In the genomic region with DNA sequence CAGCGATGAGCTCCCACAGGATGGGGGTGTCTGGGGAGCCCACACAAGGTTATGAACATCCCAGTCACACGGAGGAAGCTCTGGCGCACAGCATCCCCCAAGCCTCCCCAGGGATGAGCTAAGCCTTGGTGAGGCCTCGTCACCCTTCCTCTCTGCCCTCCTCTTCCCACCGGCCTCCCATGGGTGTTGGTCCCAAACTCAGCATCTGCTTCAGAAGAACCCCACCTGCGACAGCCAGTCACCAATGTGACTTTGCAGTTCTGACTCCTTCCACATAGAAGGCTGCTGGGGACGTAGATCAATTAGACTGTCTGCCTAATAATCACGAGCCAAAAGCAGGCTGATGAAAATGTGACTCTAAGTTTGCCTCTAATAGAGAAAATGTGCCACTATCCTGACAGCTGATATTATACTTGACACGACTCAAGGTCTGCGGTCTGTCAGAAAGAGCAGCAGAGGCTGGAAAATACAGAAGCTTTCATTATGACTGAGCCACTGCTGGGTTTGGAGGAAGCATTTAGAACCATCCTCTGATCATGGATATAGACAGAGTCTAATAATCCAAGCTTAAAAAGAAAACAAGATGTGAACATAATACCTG, we compare ENCODE assay signal across 2 cellular contexts.
TF ChIP-seq lines count a peak whose summit lies in the region.

No MANE protein-coding gene starts in this region.

TF ChIP-seq in neural cell, 6 proteins besides CTCF, POLR2A, EP300 and RAD21 (continued from another document):
- TF ChIP-seq, protein P1, sequence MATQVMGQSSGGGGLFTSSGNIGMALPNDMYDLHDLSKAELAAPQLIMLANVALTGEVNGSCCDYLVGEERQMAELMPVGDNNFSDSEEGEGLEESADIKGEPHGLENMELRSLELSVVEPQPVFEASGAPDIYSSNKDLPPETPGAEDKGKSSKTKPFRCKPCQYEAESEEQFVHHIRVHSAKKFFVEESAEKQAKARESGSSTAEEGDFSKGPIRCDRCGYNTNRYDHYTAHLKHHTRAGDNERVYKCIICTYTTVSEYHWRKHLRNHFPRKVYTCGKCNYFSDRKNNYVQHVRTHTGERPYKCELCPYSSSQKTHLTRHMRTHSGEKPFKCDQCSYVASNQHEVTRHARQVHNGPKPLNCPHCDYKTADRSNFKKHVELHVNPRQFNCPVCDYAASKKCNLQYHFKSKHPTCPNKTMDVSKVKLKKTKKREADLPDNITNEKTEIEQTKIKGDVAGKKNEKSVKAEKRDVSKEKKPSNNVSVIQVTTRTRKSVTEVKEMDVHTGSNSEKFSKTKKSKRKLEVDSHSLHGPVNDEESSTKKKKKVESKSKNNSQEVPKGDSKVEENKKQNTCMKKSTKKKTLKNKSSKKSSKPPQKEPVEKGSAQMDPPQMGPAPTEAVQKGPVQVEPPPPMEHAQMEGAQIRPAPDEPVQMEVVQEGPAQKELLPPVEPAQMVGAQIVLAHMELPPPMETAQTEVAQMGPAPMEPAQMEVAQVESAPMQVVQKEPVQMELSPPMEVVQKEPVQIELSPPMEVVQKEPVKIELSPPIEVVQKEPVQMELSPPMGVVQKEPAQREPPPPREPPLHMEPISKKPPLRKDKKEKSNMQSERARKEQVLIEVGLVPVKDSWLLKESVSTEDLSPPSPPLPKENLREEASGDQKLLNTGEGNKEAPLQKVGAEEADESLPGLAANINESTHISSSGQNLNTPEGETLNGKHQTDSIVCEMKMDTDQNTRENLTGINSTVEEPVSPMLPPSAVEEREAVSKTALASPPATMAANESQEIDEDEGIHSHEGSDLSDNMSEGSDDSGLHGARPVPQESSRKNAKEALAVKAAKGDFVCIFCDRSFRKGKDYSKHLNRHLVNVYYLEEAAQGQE (IDR thresholded peaks at IDR 0.05; ENCODE audit: borderline replicate concordance) = peak; percentile 67

TF ChIP-seq in GM23338, 12 proteins besides CTCF, POLR2A, EP300 and RAD21:
- TF ChIP-seq, protein P2, sequence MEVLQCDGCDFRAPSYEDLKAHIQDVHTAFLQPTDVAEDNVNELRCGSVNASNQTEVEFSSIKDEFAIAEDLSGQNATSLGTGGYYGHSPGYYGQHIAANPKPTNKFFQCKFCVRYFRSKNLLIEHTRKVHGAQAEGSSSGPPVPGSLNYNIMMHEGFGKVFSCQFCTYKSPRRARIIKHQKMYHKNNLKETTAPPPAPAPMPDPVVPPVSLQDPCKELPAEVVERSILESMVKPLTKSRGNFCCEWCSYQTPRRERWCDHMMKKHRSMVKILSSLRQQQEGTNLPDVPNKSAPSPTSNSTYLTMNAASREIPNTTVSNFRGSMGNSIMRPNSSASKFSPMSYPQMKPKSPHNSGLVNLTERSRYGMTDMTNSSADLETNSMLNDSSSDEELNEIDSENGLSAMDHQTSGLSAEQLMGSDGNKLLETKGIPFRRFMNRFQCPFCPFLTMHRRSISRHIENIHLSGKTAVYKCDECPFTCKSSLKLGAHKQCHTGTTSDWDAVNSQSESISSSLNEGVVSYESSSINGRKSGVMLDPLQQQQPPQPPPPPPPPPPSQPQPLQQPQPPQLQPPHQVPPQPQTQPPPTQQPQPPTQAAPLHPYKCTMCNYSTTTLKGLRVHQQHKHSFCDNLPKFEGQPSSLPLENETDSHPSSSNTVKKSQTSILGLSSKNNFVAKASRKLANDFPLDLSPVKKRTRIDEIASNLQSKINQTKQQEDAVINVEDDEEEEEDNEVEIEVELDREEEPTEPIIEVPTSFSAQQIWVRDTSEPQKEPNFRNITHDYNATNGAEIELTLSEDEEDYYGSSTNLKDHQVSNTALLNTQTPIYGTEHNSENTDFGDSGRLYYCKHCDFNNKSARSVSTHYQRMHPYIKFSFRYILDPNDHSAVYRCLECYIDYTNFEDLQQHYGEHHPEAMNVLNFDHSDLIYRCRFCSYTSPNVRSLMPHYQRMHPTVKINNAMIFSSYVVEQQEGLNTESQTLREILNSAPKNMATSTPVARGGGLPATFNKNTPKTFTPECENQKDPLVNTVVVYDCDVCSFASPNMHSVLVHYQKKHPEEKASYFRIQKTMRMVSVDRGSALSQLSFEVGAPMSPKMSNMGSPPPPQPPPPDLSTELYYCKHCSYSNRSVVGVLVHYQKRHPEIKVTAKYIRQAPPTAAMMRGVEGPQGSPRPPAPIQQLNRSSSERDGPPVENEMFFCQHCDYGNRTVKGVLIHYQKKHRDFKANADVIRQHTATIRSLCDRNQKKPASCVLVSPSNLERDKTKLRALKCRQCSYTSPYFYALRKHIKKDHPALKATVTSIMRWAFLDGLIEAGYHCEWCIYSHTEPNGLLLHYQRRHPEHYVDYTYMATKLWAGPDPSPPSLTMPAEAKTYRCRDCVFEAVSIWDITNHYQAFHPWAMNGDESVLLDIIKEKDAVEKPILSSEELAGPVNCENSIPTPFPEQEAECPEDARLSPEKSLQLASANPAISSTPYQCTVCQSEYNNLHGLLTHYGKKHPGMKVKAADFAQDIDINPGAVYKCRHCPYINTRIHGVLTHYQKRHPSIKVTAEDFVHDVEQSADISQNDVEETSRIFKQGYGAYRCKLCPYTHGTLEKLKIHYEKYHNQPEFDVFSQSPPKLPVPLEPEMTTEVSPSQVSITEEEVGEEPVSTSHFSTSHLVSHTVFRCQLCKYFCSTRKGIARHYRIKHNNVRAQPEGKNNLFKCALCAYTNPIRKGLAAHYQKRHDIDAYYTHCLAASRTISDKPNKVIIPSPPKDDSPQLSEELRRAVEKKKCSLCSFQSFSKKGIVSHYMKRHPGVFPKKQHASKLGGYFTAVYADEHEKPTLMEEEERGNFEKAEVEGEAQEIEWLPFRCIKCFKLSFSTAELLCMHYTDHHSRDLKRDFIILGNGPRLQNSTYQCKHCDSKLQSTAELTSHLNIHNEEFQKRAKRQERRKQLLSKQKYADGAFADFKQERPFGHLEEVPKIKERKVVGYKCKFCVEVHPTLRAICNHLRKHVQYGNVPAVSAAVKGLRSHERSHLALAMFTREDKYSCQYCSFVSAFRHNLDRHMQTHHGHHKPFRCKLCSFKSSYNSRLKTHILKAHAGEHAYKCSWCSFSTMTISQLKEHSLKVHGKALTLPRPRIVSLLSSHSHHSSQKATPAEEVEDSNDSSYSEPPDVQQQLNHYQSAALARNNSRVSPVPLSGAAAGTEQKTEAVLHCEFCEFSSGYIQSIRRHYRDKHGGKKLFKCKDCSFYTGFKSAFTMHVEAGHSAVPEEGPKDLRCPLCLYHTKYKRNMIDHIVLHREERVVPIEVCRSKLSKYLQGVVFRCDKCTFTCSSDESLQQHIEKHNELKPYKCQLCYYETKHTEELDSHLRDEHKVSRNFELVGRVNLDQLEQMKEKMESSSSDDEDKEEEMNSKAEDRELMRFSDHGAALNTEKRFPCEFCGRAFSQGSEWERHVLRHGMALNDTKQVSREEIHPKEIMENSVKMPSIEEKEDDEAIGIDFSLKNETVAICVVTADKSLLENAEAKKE (CRISPR knock-in tag; IDR thresholded peaks at IDR 0.05) = no peak
- no peak for TF ChIP-seq NANOG (IDR thresholded peaks at IDR 0.05; ENCODE audit: borderline replicate concordance)
- no peak for TF ChIP-seq CREB1 (CRISPR knock-in tag; IDR thresholded peaks at IDR 0.05; ENCODE audit: low read depth)
- no peak for TF ChIP-seq EZH2phosphoT487 (IDR thresholded peaks at IDR 0.05; ENCODE audit: unreplicated experiment)
- TF ChIP-seq STAT1 (IDR thresholded peaks at IDR 0.05; ENCODE audit: unreplicated experiment) = no peak
- TF ChIP-seq, protein P3, sequence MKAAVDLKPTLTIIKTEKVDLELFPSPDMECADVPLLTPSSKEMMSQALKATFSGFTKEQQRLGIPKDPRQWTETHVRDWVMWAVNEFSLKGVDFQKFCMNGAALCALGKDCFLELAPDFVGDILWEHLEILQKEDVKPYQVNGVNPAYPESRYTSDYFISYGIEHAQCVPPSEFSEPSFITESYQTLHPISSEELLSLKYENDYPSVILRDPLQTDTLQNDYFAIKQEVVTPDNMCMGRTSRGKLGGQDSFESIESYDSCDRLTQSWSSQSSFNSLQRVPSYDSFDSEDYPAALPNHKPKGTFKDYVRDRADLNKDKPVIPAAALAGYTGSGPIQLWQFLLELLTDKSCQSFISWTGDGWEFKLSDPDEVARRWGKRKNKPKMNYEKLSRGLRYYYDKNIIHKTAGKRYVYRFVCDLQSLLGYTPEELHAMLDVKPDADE (IDR thresholded peaks at IDR 0.05) = no peak
- no peak for TF ChIP-seq POLR2AphosphoS5 (IDR thresholded peaks at IDR 0.05; ENCODE audit: low read depth)
- TF ChIP-seq ZNF331 (CRISPR knock-in tag; IDR thresholded peaks at IDR 0.05; ENCODE audit: low read depth) = no peak
- TF ChIP-seq EZH2 (IDR thresholded peaks at IDR 0.05; ENCODE audit: low read depth, unreplicated experiment) = no peak
- TF ChIP-seq JUNB (IDR thresholded peaks at IDR 0.05; ENCODE audit: unreplicated experiment) = no peak
